Comparison of ENCODE assay signal across 8 cellular contexts in genomic region chr10:81018898-81019890, GRCh38.
A peak's percentile ranks its signal among the peaks of the same experiment; 100 is the strongest.
DNase-seq lines count a peak whose midpoint lies in the region; ATAC-seq and TF ChIP-seq lines count a peak whose summit lies in the region.

No MANE protein-coding gene starts in this region.

- peak; percentile 56 for TF ChIP-seq CTCF in lower lobe of right lung (IDR thresholded peaks at IDR 0.05)

- no peak overlapping the region for H3K4me3 ChIP-seq in lower lobe of right lung

- H3K27me3 ChIP-seq in lower lobe of right lung (ENCODE audit: low read depth): no peaks in the 10 kb centered on the region

- no peak overlapping the region for H3K27ac ChIP-seq in lower lobe of right lung

- in situ Hi-C loops in T47D (cut with HindIII; ENCODE audit: low pct_unique_long_range_greater_than_20kb, low sequenced_read_pairs): no loop called here

- intact Hi-C loops in lower lobe of right lung (cut with DNase I): no loop called here

- H3K9me3 ChIP-seq in lower lobe of right lung: no peaks in the 10 kb centered on the region

- H3K4me1 ChIP-seq in lower lobe of right lung: no peaks in the 10 kb centered on the region

- ATAC-seq in GM18868 (IDR thresholded peaks at IDR 0.05; ENCODE audit: unreplicated experiment) (peak; percentile 66), HG02973 (IDR thresholded peaks at IDR 0.05; ENCODE audit: unreplicated experiment) (peak; percentile 92), lower lobe of right lung (peak; percentile 65 to 77)

- no peaks in the 10 kb centered on the region for H3K36me3 ChIP-seq in lower lobe of right lung

- peak; percentile 68 for DNase-seq in DMS 273 (lab: John Stamatoyannopoulos, UW; ENCODE audit: unreplicated experiment)
- no peak for DNase-seq in DMS 273 treated with DMSO at 0.1 percent for 48 hours (lab: John Stamatoyannopoulos, UW)
- DNase-seq in NCI-H2171 (lab: John Stamatoyannopoulos, UW): peak; percentile 33
- DNase-seq in T47D (ENCODE audit: low read depth in 1 of 2, low spot score in 1 of 2): peak; percentile 18 to 95
- DNase-seq in lower lobe of right lung: no peak
- no peak for DNase-seq in GM19238 (ENCODE audit: insufficient read length, low spot score)

Comparison
In these comparisons a context has a peak if more than half of its experiments do, and no peak if none do; other contexts are left out.
1. DNase-seq: peak in DMS 273 (single experiment), NCI-H2171 (single experiment) and T47D (2 of 2); none in DMS 273 treated with DMSO at 0.1 percent for 48 hours (single experiment), lower lobe of right lung (single experiment) and GM19238 (single experiment).
2. Peak in every context shown above with its lines, with median percentiles within 50 percentile points of each other: ATAC-seq.